In genomic region chr3:170980399-170980798, GRCh38 we compare ENCODE assay signal across 19 cellular contexts. TPM values are rescaled to one million over a fixed set of nuclear protein-coding genes. Genes with fewer than 3 reads are reported as not detected.
DNase-seq lines count a peak whose midpoint lies in the region; ATAC-seq and TF ChIP-seq lines count a peak whose summit lies in the region.
"Had no signal": no experiment of that assay in that cellular context is flagged by ENCODE, and none has a peak within 500 bp of the region (broad histone marks: within the 10 kb centered on the region; RNA-seq: fewer than 3 reads in every experiment).

No MANE protein-coding gene starts in this region.

- H3K9me3 ChIP-seq in Loucy (ENCODE audit: insufficient read depth, low read depth, low read length): no peaks in the 10 kb centered on the region; the same call in 1 of the 2 replicates

- DNase-seq in chondrocyte (ENCODE audit: low spot score) (no peak), mesothelial cell of epicardium (ENCODE audit: low spot score in 2 of 2, unreplicated experiment in 2 of 2) (no peak), NCI-H128 (lab: John Stamatoyannopoulos, UW; ENCODE audit: unreplicated experiment) (no peak), SHP77 (lab: John Stamatoyannopoulos, UW) (no peak)
- no peak for DNase-seq in stimulated activated naive B cell treated with anti-CD40 and anti-IgM and Interleukin-4, amounts not matched to agents 10 μg/mL and 1 μg/mL and 100 μg/mL, for 72 hours
- DNase-seq: C1 segment of cervical spinal cord, H9, NCI-H1092, NCI-H146, NCI-H2081, NCI-H510A, NCI-H82 had no signal

- H3K9me2 ChIP-seq in Loucy (replicated peaks; ENCODE audit: low read depth, low read length): no peaks in the 10 kb centered on the region

- H3K36me3 Mint-ChIP-seq in chondrocyte (ENCODE audit: low read depth) (peaks cover 4% of the 10 kb centered on the region), mesothelial cell of epicardium (no peaks in the 10 kb centered on the region)
- H3K36me3 Mint-ChIP-seq in stimulated activated naive B cell treated with anti-CD40 and anti-IgM and Interleukin-4, amounts not matched to agents 10 μg/mL and 1 μg/mL and 100 μg/mL, for 72 hours: no peaks in the 10 kb centered on the region

- H3K4me1 Mint-ChIP-seq in chondrocyte (ENCODE audit: low read depth) (no peaks in the 10 kb centered on the region), mesothelial cell of epicardium (peaks cover 3% of the 10 kb centered on the region)
- no peaks in the 10 kb centered on the region for H3K4me1 Mint-ChIP-seq in stimulated activated naive B cell treated with anti-CD40 and anti-IgM and Interleukin-4, amounts not matched to agents 10 μg/mL and 1 μg/mL and 100 μg/mL, for 72 hours

- ATAC-seq in stimulated activated naive B cell treated with anti-CD40 and anti-IgM and Interleukin-4, amounts not matched to agents 10 μg/mL and 1 μg/mL and 100 μg/mL, for 72 hours (replicated peaks): no peak

- H4K20me1 ChIP-seq in Loucy (ENCODE audit: insufficient read depth, low read length, poor library complexity, severe bottlenecking): no peaks in the 10 kb centered on the region

- H3F3A ChIP-seq in Loucy (ENCODE audit: low read depth): no peaks in the 10 kb centered on the region

- TF ChIP-seq CTCF in C4-2B (conservative IDR thresholded peaks at IDR 0.05) (peak; percentile 27), Loucy (conservative IDR thresholded peaks at IDR 0.05; ENCODE audit: low read length) (peak; percentile 45), chondrocyte (IDR thresholded peaks at IDR 0.05) (peak; percentile 47), mesothelial cell of epicardium (IDR thresholded peaks at IDR 0.05; ENCODE audit: unreplicated experiment) (peak; percentile 42)

- H3K9me3 Mint-ChIP-seq in chondrocyte (ENCODE audit: low read depth): peaks cover 12% of the 10 kb centered on the region
- peaks cover 9% of the 10 kb centered on the region for H3K9me3 Mint-ChIP-seq in mesothelial cell of epicardium
- H3K9me3 Mint-ChIP-seq in stimulated activated naive B cell treated with anti-CD40 and anti-IgM and Interleukin-4, amounts not matched to agents 10 μg/mL and 1 μg/mL and 100 μg/mL, for 72 hours: no peaks in the 10 kb centered on the region

- no peak overlapping the region for H3K27ac Mint-ChIP-seq in chondrocyte (ENCODE audit: unreplicated experiment)
- no peak overlapping the region for H3K27ac Mint-ChIP-seq in mesothelial cell of epicardium
- no peak overlapping the region for H3K27ac Mint-ChIP-seq in stimulated activated naive B cell treated with anti-CD40 and anti-IgM and Interleukin-4, amounts not matched to agents 10 μg/mL and 1 μg/mL and 100 μg/mL, for 72 hours
- H3K27ac Mint-ChIP-seq: H9 had no signal

- no peak overlapping the region for H3K4me3 Mint-ChIP-seq in chondrocyte (ENCODE audit: unreplicated experiment)
- H3K4me3 Mint-ChIP-seq in mesothelial cell of epicardium: no peak overlapping the region
- no peak overlapping the region for H3K4me3 Mint-ChIP-seq in stimulated activated naive B cell treated with anti-CD40 and anti-IgM and Interleukin-4, amounts not matched to agents 10 μg/mL and 1 μg/mL and 100 μg/mL, for 72 hours
- H3K4me3 Mint-ChIP-seq: H9 had no signal

- no peaks in the 10 kb centered on the region for H3K36me3 ChIP-seq in Loucy (ENCODE audit: insufficient read depth, low read length)

- H3K9ac ChIP-seq in Loucy (ENCODE audit: low read depth, low read length, poor library complexity, severe bottlenecking): no peak overlapping the region
- H3K9ac ChIP-seq: KMS-11 had no signal

- no peaks in the 10 kb centered on the region for H3K27me3 Mint-ChIP-seq in chondrocyte (ENCODE audit: low read depth)
- H3K27me3 Mint-ChIP-seq in mesothelial cell of epicardium (ENCODE audit: low read depth): peaks cover 2% of the 10 kb centered on the region
- H3K27me3 Mint-ChIP-seq in stimulated activated naive B cell treated with anti-CD40 and anti-IgM and Interleukin-4, amounts not matched to agents 10 μg/mL and 1 μg/mL and 100 μg/mL, for 72 hours: peaks cover 5 to 19% of the 10 kb centered on the region in 2 donors

- no peak overlapping the region for H3K27ac ChIP-seq in C4-2B
- H3K27ac ChIP-seq: HL-60, KMS-11 had no signal

- H3K4me1 ChIP-seq in Loucy (ENCODE audit: insufficient read depth, low read length, poor library complexity, severe bottlenecking): no peaks in the 10 kb centered on the region

- no peaks in the 10 kb centered on the region for H3K79me2 ChIP-seq in Loucy (ENCODE audit: insufficient read depth, low read length)

- no peaks in the 10 kb centered on the region for H3K27me3 ChIP-seq in Loucy (ENCODE audit: insufficient read depth, low read length, poor library complexity, severe bottlenecking)

- no peak overlapping the region for H2AFZ ChIP-seq in Loucy (ENCODE audit: low read length)

- H3K4me2 ChIP-seq in Loucy (ENCODE audit: low read depth, low read length, poor library complexity, severe bottlenecking): no peak overlapping the region
- H3K4me2 ChIP-seq: KMS-11 had no signal

- H3K4me3 ChIP-seq in Loucy (ENCODE audit: low read length, poor library complexity, severe bottlenecking): no peak overlapping the region

RNA-seq across cellular contexts. Expression of gene SLC2A2, which starts 46.1 kb away (rescaled TPM):
- not detected in 3 replicates for total RNA-seq in chondrocyte
- total RNA-seq in mesothelial cell of epicardium: not detected in 3 replicates
- total RNA-seq: H9, HT1080, MCF 10A, SK-MEL-5 had no signal
